ENCODE assay signal across 8 cellular contexts in the genomic region with DNA sequence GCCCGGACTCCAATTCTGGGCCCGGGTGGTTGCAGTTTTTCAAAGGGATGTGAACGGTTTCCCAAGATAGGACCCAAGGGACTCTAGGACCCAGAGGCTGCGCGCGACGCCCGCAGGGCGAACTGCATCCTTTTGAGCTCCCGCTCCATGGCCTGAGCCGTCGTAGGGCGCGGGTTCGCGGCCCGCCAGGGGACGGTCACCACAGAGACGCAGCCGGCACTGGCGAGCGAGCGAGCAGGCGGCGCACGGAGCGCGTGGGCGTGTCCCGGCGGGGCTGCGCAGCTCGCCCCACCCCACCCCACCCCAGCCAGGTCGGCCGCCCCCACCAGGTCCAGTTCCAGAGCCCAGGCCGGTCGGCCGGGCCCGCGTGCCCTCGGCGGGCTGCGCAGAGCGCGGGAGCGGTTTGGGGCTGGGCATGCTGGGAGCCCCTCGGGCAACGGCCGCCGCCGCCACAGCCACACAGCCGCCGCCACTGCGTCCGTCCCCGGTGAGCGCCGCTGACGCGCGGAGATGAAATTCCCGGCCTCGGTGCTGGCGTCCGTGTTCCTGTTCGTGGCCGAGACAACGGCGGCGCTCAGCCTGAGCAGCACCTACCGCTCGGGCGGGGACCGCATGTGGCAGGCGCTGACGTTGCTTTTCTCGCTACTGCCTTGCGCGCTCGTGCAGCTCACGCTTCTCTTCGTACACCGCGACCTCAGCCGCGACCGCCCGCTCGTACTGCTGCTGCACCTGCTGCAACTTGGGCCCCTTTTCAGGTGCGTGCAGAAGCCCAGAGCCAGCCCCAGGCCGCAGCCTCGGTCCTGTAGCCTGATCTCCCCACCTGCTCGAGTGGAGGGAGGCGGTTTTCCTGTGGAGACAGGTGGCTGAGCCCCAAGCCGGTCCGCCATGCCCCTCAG. TPM values are rescaled to one million over a fixed set of nuclear protein-coding genes. Genes with fewer than 3 reads are reported as not detected.
A peak's percentile ranks its signal among the peaks of the same experiment; 100 is the strongest.
DNase-seq lines count a peak whose midpoint lies in the region; ATAC-seq and TF ChIP-seq lines count a peak whose summit lies in the region.

A gene with protein sequence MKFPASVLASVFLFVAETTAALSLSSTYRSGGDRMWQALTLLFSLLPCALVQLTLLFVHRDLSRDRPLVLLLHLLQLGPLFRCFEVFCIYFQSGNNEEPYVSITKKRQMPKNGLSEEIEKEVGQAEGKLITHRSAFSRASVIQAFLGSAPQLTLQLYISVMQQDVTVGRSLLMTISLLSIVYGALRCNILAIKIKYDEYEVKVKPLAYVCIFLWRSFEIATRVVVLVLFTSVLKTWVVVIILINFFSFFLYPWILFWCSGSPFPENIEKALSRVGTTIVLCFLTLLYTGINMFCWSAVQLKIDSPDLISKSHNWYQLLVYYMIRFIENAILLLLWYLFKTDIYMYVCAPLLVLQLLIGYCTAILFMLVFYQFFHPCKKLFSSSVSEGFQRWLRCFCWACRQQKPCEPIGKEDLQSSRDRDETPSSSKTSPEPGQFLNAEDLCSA (plus strand): TSS at position 340 of the 896 bp plus-strand sequence. CDS start 171 bp downstream, at position 511.

- WGBS in adrenal gland, 4 donors = 3 to 57% (median 21%) methylated on average over 6 to 96 of the region's 96 CpGs

- DNase-seq in Ammon's horn (ENCODE audit: low spot score) (peak; percentile 30), HT1080 (ENCODE audit: low read depth) (peak; percentile 68), RWPE1 (ENCODE audit: low spot score) (peak; percentile 1), adrenal gland (peak; percentile 48 to 73 (median 56)), right atrium auricular region (ENCODE audit: low spot score) (no peak), posterior vena cava (ENCODE audit: low spot score) (peak; percentile 82), inferior parietal cortex (ENCODE audit: extremely low spot score) (no peak)

- intact Hi-C loops in adrenal gland (cut with DNase I) (no loop called here), posterior vena cava (cut with DNase I) (no loop called here)

- H3K27ac ChIP-seq in RWPE1 (no peak within 1 kb of the TSS), adrenal gland (peak within 1 kb of the TSS in 3 of 5 donors; percentile 31 to 73 (median 63)), right atrium auricular region (peak within 1 kb of the TSS; percentile 76 to 87)

- ATAC-seq in GM19043 (IDR thresholded peaks at IDR 0.05; ENCODE audit: low read depth, unreplicated experiment) = peak; percentile 55

- TF ChIP-seq POLR2A in adrenal gland (IDR thresholded peaks at IDR 0.05) = peak in 1 of 2 donors; percentile 44

- CTCF ChIA-PET in RWPE1 (lab: Yijun Ruan, JAX) = no interaction called here

- H3K9me3 ChIP-seq in adrenal gland (replicated peaks in 1 of 3) (no peaks in the 10 kb centered on the region), right atrium auricular region (no peaks in the 10 kb centered on the region)

- POLR2A ChIA-PET in RWPE1 (lab: Yijun Ruan, JAX; ENCODE audit: low non-redundant PET) = no interaction called here

- H3K4me3 ChIP-seq in adrenal gland = peak within 1 kb of the TSS in 2 of 4 donors; percentile 26 to 66
- H3K4me3 ChIP-seq in right atrium auricular region = peak within 1 kb of the TSS; percentile 39 to 49

- H3K36me3 ChIP-seq in adrenal gland (replicated peaks in 1 of 2) (no peaks in the 10 kb centered on the region), right atrium auricular region (no peaks in the 10 kb centered on the region)

- H3K27me3 ChIP-seq in adrenal gland (peaks cover 17% of the 10 kb centered on the region), right atrium auricular region (no peaks in the 10 kb centered on the region)

- TF ChIP-seq CTCF in RWPE1 (conservative IDR thresholded peaks at IDR 0.05; ENCODE audit: low read depth) (no peak), adrenal gland (IDR thresholded peaks at IDR 0.05) (no peak), right atrium auricular region (IDR thresholded peaks at IDR 0.05) (no peak)

- no peaks in the 10 kb centered on the region for H3K4me1 ChIP-seq in adrenal gland (replicated peaks in 1 of 2)
- no peaks in the 10 kb centered on the region for H3K4me1 ChIP-seq in right atrium auricular region

RNA-seq across cellular contexts. Expression of the gene that starts here (rescaled TPM):
- total RNA-seq in HT1080 (2014; rRNA removed; shearing (Covaris generic)) = 1.5 and 1.8 TPM in 2 replicates
- polyA plus RNA-seq in HT1080 (2015; cell fraction: cytosol; rRNA removed) = 0.80 and 0.97 TPM in 2 replicates
- 0.51 and 0.65 TPM in 2 replicates for polyA plus RNA-seq in HT1080 (2015; cell fraction: nucleus; rRNA removed)
- total RNA-seq in adrenal gland (1 to 10 TPM; 1.2 to 3.8 (median 1.7) TPM), right atrium auricular region (10 to 100 TPM in 1 of 2 donors, 1 to 10 TPM in 1; 5.1 to 10.1 TPM), posterior vena cava (1 to 10 TPM; 1.6 to 1.7 TPM)
- 1 to 10 TPM in 1 of 3 donors, under 1 TPM in 2; 0.44 to 3.5 (median 0.72) TPM for polyA plus RNA-seq in adrenal gland

Comparison
In these comparisons a context has a peak if more than half of its experiments do, and no peak if none do; other contexts are left out.
1. DNase-seq: peak in Ammon's horn (single experiment), HT1080 (single experiment), RWPE1 (single experiment), adrenal gland (7 of 7) and posterior vena cava (single experiment); none in right atrium auricular region (single experiment) and inferior parietal cortex (single experiment).